Comparison of ENCODE assay signal across 1 cellular context in genomic region chr12:104544836-104545235, GRCh38.
TF ChIP-seq lines count a peak whose summit lies in the region.

No MANE protein-coding gene starts in this region.

TF ChIP-seq in GM23338, 12 proteins besides CTCF, POLR2A, EP300 and RAD21 (continued from another document):
- no peak for TF ChIP-seq REST (IDR thresholded peaks at IDR 0.05; ENCODE audit: unreplicated experiment)
- TF ChIP-seq ETS1 (IDR thresholded peaks at IDR 0.05) = no peak
- TF ChIP-seq CREB1 (CRISPR knock-in tag; IDR thresholded peaks at IDR 0.05; ENCODE audit: low read depth) = no peak
- no peak for TF ChIP-seq ZNF462 (CRISPR knock-in tag; IDR thresholded peaks at IDR 0.05)
